8 cellular contexts compared by ENCODE assay signal in genomic region chr10:80077869-80078447, GRCh38. TPM values are rescaled to one million over a fixed set of nuclear protein-coding genes. Genes with fewer than 3 reads are reported as not detected.
DNase-seq lines count a peak whose midpoint lies in the region; ATAC-seq, FAIRE-seq and TF ChIP-seq lines count a peak whose summit lies in the region.

No MANE protein-coding gene starts in this region.

- no peak for FAIRE-seq in GM12878 (lab: Jason Lieb, UNC)

- H3K79me1 ChIP-seq in mesenchymal stem cell (replicated peaks; ENCODE audit: low read length, poor library complexity, severe bottlenecking) = peaks cover 4% of the 10 kb centered on the region

- no peak overlapping the region for H2BK5ac ChIP-seq in mesenchymal stem cell (ENCODE audit: low read depth, low read length, poor library complexity, severe bottlenecking)

- no peak for TF ChIP-seq EP300 in GM12878 (IDR thresholded peaks at IDR 0.05; ENCODE audit: borderline replicate concordance in 1 of 2, control insufficient read depth in 1 of 2, low read depth in 2 of 2, low read length in 2 of 2)

- BruUV-seq in GM12878 (replicated peaks; lab: Mats Ljungman, UMichigan) = no TSS peak

- no peak overlapping the region for H4K91ac ChIP-seq in mesenchymal stem cell (ENCODE audit: low read length)

- H3K27ac ChIP-seq in right atrium auricular region (peak overlapping the region; percentile 98), GM12878 (ENCODE audit: control insufficient read depth, insufficient read depth) (peak overlapping the region; percentile 81), mesenchymal stem cell (ENCODE audit: low read length, poor library complexity, severe bottlenecking) (peak overlapping the region; percentile 41), aorta (ENCODE audit: low read depth in 1 of 2, low read length in 2 of 2) (peak overlapping the region; percentile 15 to 90)

- intact Hi-C loops in Right ventricle myocardium inferior (cut with DNase I) (loop anchor here (2.0 to 5.0 kb wide), 2 partner anchors 55 to 129 kb away; partner anchors contain the start of genes ANXA11 and PLAC9), GM12878 (cut with micrococcal nuclease; ENCODE audit: unreplicated experiment) (no loop called here), aorta (cut with DNase I) (loop anchor here in 1 of 2 donors (5.0 to 10.0 kb wide), 2 partner anchors 57 to 96 kb away; partner anchors contain the start of gene PLAC9), posterior vena cava (cut with DNase I) (loop anchor here (10.0 kb wide), 2 partner anchors 47 to 67 kb away; no protein-coding TSS in a partner anchor)

- H3K79me2 ChIP-seq in GM12878 (ENCODE audit: control insufficient read depth, insufficient read depth, low read length) = no peaks in the 10 kb centered on the region

- in situ Hi-C loops in GM12878 (cut with MboI) = no loop called here

- WGBS in GM12878 (ENCODE audit: insufficient coverage, insufficient replicate concordance, low lambda C conversion rate, missing lambda C conversion rate) = under 1% methylated on average over 13 of the region's 14 CpGs
- WGBS in mesenchymal stem cell = 60% methylated on average over 14 of the region's 14 CpGs
- 35 to 41% methylated on average over 14 of the region's 14 CpGs for WGBS in aorta, 2 donors

- peak overlapping the region; percentile 51 for H3K4me2 ChIP-seq in GM12878 (ENCODE audit: control insufficient read depth, insufficient read depth)
- H3K4me2 ChIP-seq in mesenchymal stem cell (ENCODE audit: low read length, poor library complexity, severe bottlenecking) = peak overlapping the region; percentile 81

- peak overlapping the region; percentile 95 for H3K9ac ChIP-seq in GM12878 (ENCODE audit: control insufficient read depth, insufficient read depth, low read length)
- H3K9ac ChIP-seq in mesenchymal stem cell (ENCODE audit: low read length) = peak overlapping the region; percentile 94

- no peaks in the 10 kb centered on the region for H4K20me1 ChIP-seq in GM12878 (ENCODE audit: control insufficient read depth, insufficient read depth)

- no peak overlapping the region for H2BK15ac ChIP-seq in mesenchymal stem cell (ENCODE audit: low read depth, poor library complexity, severe bottlenecking)

- H3K23ac ChIP-seq in mesenchymal stem cell (ENCODE audit: low read length in 2 of 2) = no peak overlapping the region

- H3K9me3 ChIP-seq in right atrium auricular region (no peaks in the 10 kb centered on the region), GM12878 (replicated peaks; ENCODE audit: control insufficient read depth, insufficient read depth, low read length) (no peaks in the 10 kb centered on the region), mesenchymal stem cell (ENCODE audit: control insufficient read depth, low read length) (no peaks in the 10 kb centered on the region), aorta (ENCODE audit: control insufficient read depth, low read length) (no peaks in the 10 kb centered on the region)

- DNase-seq in right atrium auricular region (ENCODE audit: low spot score) (no peak), Right ventricle myocardium inferior (ENCODE audit: missing footprints) (no peak), GM12878 (ENCODE audit: low read depth, low spot score) (no peak), mesenchymal stem cell (no peak), aorta (no peak), posterior vena cava (ENCODE audit: low spot score) (no peak), LoVo (ENCODE audit: low spot score) (no peak)
- DNase-seq in stimulated activated CD4-positive, alpha-beta T cell treated with anti-CD3 and anti-CD28 coated beads, Interleukin-12 subunit alpha, Interleukin-12 subunit beta, amount 100 ng/mL, for 4 hours = no peak

- H3K36me3 ChIP-seq in right atrium auricular region (no peaks in the 10 kb centered on the region), GM12878 (ENCODE audit: control insufficient read depth in 2 of 2, insufficient read depth in 2 of 2, low read length in 1 of 2) (no peaks in the 10 kb centered on the region), mesenchymal stem cell (ENCODE audit: control insufficient read depth in 1 of 2, insufficient read depth in 2 of 2, low read depth in 1 of 2, low read length in 2 of 2) (peaks cover 0 to 11% of the 10 kb centered on the region in 2 experiments), aorta (ENCODE audit: control insufficient read depth in 1 of 2, insufficient read depth in 2 of 2, low read length in 1 of 2) (no peaks in the 10 kb centered on the region)

- peak overlapping the region in 1 of 2 experiments; percentile 29 for H2BK12ac ChIP-seq in mesenchymal stem cell (ENCODE audit: low read length in 2 of 2)

- H3K27me3 ChIP-seq in right atrium auricular region (no peaks in the 10 kb centered on the region), GM12878 (replicated peaks in 1 of 2; ENCODE audit: control insufficient read depth in 2 of 2, insufficient read depth in 2 of 2, low read length in 1 of 2) (no peaks in the 10 kb centered on the region), mesenchymal stem cell (ENCODE audit: control insufficient read depth in 1 of 2, insufficient read depth in 1 of 2, low read length in 2 of 2) (no peaks in the 10 kb centered on the region), aorta (ENCODE audit: control insufficient read depth in 1 of 2, insufficient read depth in 2 of 2, low read length in 1 of 2) (no peaks in the 10 kb centered on the region)

- H3K4me3 ChIP-seq in right atrium auricular region (peak overlapping the region; percentile 82 to 84), GM12878 (peak overlapping the region; percentile 97), mesenchymal stem cell (ENCODE audit: insufficient read depth in 1 of 2, low read depth in 1 of 2, low read length in 2 of 2) (peak overlapping the region; percentile 75 to 92), aorta (ENCODE audit: low read length in 2 of 2) (peak overlapping the region; percentile 63 to 78)

- H2BK120ac ChIP-seq in mesenchymal stem cell (ENCODE audit: low read depth, low read length) = no peak overlapping the region

- H2AFZ ChIP-seq in GM12878 (ENCODE audit: control insufficient read depth, low read depth, low read length) (peak overlapping the region; percentile 99), mesenchymal stem cell (ENCODE audit: low read depth, low read length) (peak overlapping the region; percentile 72)

- H4K8ac ChIP-seq in mesenchymal stem cell (ENCODE audit: low read length) = peak overlapping the region; percentile 98

- no peak overlapping the region for H2AK5ac ChIP-seq in mesenchymal stem cell (ENCODE audit: low read length, severe bottlenecking)

- SMC1A ChIA-PET in GM12878 (lab: Charles Lee; ENCODE audit: uncharacterized antibody, unreplicated experiment) = interaction anchor here (1.2 kb wide), 1 partner anchor 30 kb away, joined by 3 read pairs; no protein-coding TSS in a partner anchor

- no peak for TF ChIP-seq RAD21 in GM12878 (IDR thresholded peaks at IDR 0.05; ENCODE audit: insufficient read depth, low read depth, low read length)

- CTCF ChIA-PET in GM12878 (lab: Yijun Ruan, JAX) = interaction anchor here (1.1 kb wide), 1 partner anchor 67 kb away, joined by 3 read pairs; no protein-coding TSS in a partner anchor

- H3K4ac ChIP-seq in mesenchymal stem cell (ENCODE audit: low read depth in 1 of 2, low read length in 2 of 2) = no peak overlapping the region

- TF ChIP-seq CTCF in right atrium auricular region (IDR thresholded peaks at IDR 0.05) = no peak
- no peak for TF ChIP-seq CTCF in GM12878 (IDR thresholded peaks at IDR 0.05 in 2 of 3, conservative IDR thresholded peaks at IDR 0.05 in 1 of 3; ENCODE audit: control insufficient read depth in 2 of 3, extremely low read depth in 1 of 3, insufficient read depth in 1 of 3, low read depth in 3 of 3, low read length in 3 of 3)

- H3K4me1 ChIP-seq in right atrium auricular region (peaks cover 0 to 16% of the 10 kb centered on the region in 2 donors), GM12878 (ENCODE audit: control insufficient read depth, insufficient read depth, low read length) (peaks cover 4% of the 10 kb centered on the region), mesenchymal stem cell (ENCODE audit: control insufficient read depth, insufficient read depth, low read depth, low read length) (peaks cover 10% of the 10 kb centered on the region), aorta (ENCODE audit: control insufficient read depth in 1 of 2, insufficient read depth in 2 of 2, low read length in 2 of 2) (no peaks in the 10 kb centered on the region)

- RAD21 ChIA-PET in GM12878 (lab: Charles Lee; ENCODE audit: unreplicated experiment) = no interaction called here

- TF ChIP-seq POLR2A in GM12878 (IDR thresholded peaks at IDR 0.05; ENCODE audit: low read depth, low read length) = no peak

- no peak overlapping the region for H3K14ac ChIP-seq in mesenchymal stem cell (ENCODE audit: low read length in 2 of 2)

- peak overlapping the region; percentile 68 to 100 for H3K18ac ChIP-seq in mesenchymal stem cell (ENCODE audit: low read depth in 1 of 2, low read length in 2 of 2)

- no peak for ATAC-seq in Right ventricle myocardium inferior
- ATAC-seq in GM12878 = no peak
- ATAC-seq in aorta (ENCODE audit: low FRiP score) = no peak

- POLR2A ChIA-PET in GM12878 (lab: Charles Lee) = no interaction called here

RNA-seq across cellular contexts. Expression of gene TMEM254, which starts 0.5 kb away (rescaled TPM):
- 1 to 10 TPM; 3.4 to 8.8 TPM for total RNA-seq in right atrium auricular region
- total RNA-seq in Right ventricle myocardium inferior = 9.7 TPM
- total RNA-seq in GM12878 (2013; cell fraction: nucleolus; rRNA removed) = 13.9 and 14.8 TPM in 2 replicates
- total RNA-seq in GM12878 (2014; rRNA removed) = 8.9 and 9.4 TPM in 2 replicates
- total RNA-seq in GM12878 (2014; rRNA removed; fragmentation: Illumina TruSeq; extraction: Trizol) = 5.6 and 7.4 TPM in 2 replicates
- total RNA-seq in GM12878 (2021) = 6.8 and 8.2 TPM in 2 replicates
- 7.0 TPM for polyA plus RNA-seq in GM12878 (2011; ENCODE audit: low read depth)
- polyA plus RNA-seq in GM12878 (2011; rRNA removed) = 29.0 and 34.6 TPM in 2 replicates
- polyA plus RNA-seq in GM12878 (2011; cell fraction: cytosol; rRNA removed) = 23.3 and 24.2 TPM in 2 replicates
- polyA plus RNA-seq in GM12878 (2011; cell fraction: nucleus; rRNA removed) = 9.5 and 12.7 TPM in 2 replicates
- 9.8 and 12.9 TPM in 2 replicates for polyA plus RNA-seq in GM12878 (2012)
- polyA plus RNA-seq in GM12878 (2014; fragmentation: Illumina TruSeq; extraction: Trizol) = 14.8 and 15.8 TPM in 2 replicates
- 10 to 100 TPM; 11.5 to 15.5 TPM for polyA plus RNA-seq in GM12878 (2014; fragmentation: Nextera tagmentation; extraction: Ambion mirVana)
- 10.4 and 10.6 TPM in 2 replicates for polyA plus RNA-seq in GM12878 (2014; rRNA removed)
- 10 to 100 TPM; 17.9 to 19.3 TPM for polyA plus RNA-seq in GM12878 (2016; fragmentation: Nextera tagmentation; extraction: Ambion mirVana)
- 14.2 and 16.5 TPM in 2 replicates for polyA minus RNA-seq in GM12878 (2011; rRNA and poly(A)+ RNA removed)
- polyA minus RNA-seq in GM12878 (2011; cell fraction: cytosol; rRNA and poly(A)+ RNA removed) = 1.9 and 2.4 TPM in 2 replicates
- 3.4 and 3.8 TPM in 2 replicates for polyA minus RNA-seq in GM12878 (2011; cell fraction: nucleus; rRNA and poly(A)+ RNA removed)
- polyA plus RNA-seq in mesenchymal stem cell (2013, experiment 1 of 2) = 13.6 TPM
- 13.5 TPM for polyA plus RNA-seq in mesenchymal stem cell (2013, experiment 2 of 2)
- total RNA-seq in aorta = 1 to 10 TPM; 7.6 to 8.1 TPM
- polyA plus RNA-seq in aorta = 10 to 100 TPM in 1 of 2 donors, 1 to 10 TPM in 1; 9.6 to 22.8 TPM
- total RNA-seq in posterior vena cava = 10 to 100 TPM in 1 of 2 donors, 1 to 10 TPM in 1; 8.2 to 12.3 TPM

RNA-seq across cellular contexts. Expression of gene PLAC9, which starts 54.6 kb away (rescaled TPM):
- total RNA-seq in right atrium auricular region (10 to 100 TPM; 25.5 to 36.3 TPM), Right ventricle myocardium inferior (45.2 TPM), GM12878 (2014; rRNA removed) (not detected in 2 replicates), GM12878 (2014; rRNA removed; fragmentation: Illumina TruSeq; extraction: Trizol) (not detected in 2 replicates), GM12878 (2021) (not detected in 2 replicates), aorta (100 to 1,000 TPM in 1 of 2 donors, 10 to 100 TPM in 1; 37.7 to 113 TPM), posterior vena cava (100 to 1,000 TPM in 1 of 2 donors, 10 to 100 TPM in 1; 62.4 to 155 TPM)
- not detected in 2 replicates for total RNA-seq in GM12878 (2013; cell fraction: nucleolus; rRNA removed)
- not detected for polyA plus RNA-seq in GM12878 (2011; ENCODE audit: low read depth)
- polyA plus RNA-seq in GM12878 (2011; rRNA removed) (not detected in 2 replicates), GM12878 (2014; fragmentation: Illumina TruSeq; extraction: Trizol) (not detected in 2 replicates), GM12878 (2014; fragmentation: Nextera tagmentation; extraction: Ambion mirVana) (not detected), GM12878 (2014; rRNA removed) (not detected in 2 replicates), GM12878 (2016; fragmentation: Nextera tagmentation; extraction: Ambion mirVana) (not detected), aorta (100 to 1,000 TPM in 1 of 2 donors, 10 to 100 TPM in 1; 72.6 to 166 TPM)
- polyA plus RNA-seq in GM12878 (2011; cell fraction: cytosol; rRNA removed) = not detected in 2 replicates
- polyA plus RNA-seq in GM12878 (2011; cell fraction: nucleus; rRNA removed) = not detected in 2 replicates
- 0.15 and 0.32 TPM in 2 replicates for polyA plus RNA-seq in GM12878 (2012)
- polyA minus RNA-seq in GM12878 (2011; rRNA and poly(A)+ RNA removed) = not detected in 2 replicates
- polyA minus RNA-seq in GM12878 (2011; cell fraction: cytosol; rRNA and poly(A)+ RNA removed) = not detected in 2 replicates
- polyA minus RNA-seq in GM12878 (2011; cell fraction: nucleus; rRNA and poly(A)+ RNA removed) = not detected in 2 replicates
- 1.6 TPM for polyA plus RNA-seq in mesenchymal stem cell (2013, experiment 1 of 2)
- 2.0 TPM for polyA plus RNA-seq in mesenchymal stem cell (2013, experiment 2 of 2)

Comparison
In these comparisons a context has a peak if more than half of its experiments do, and no peak if none do; other contexts are left out.
1. H3K27ac ChIP-seq: peak in every context shown above with its lines; median percentile 98 in right atrium auricular region; 81 in GM12878; 52 in aorta; 41 in mesenchymal stem cell.
2. RNA of gene PLAC9, which starts 54.6 kb away (total RNA-seq): 62.4 to 155 TPM in posterior vena cava, 37.7 to 113 TPM in aorta, 45.2 TPM in Right ventricle myocardium inferior (single experiment) and 25.5 to 36.3 TPM in right atrium auricular region; not detected in GM12878; every median in the first group is over 10 times any median in the second.
3. Peak in every context shown above with its lines, with median percentiles within 50 percentile points of each other: H3K4me3 ChIP-seq.